22 cellular contexts compared by ENCODE assay signal in genomic region chr5:88394531-88395185, GRCh38.
DNase-seq lines count a peak whose midpoint lies in the region; TF ChIP-seq lines count a peak whose summit lies in the region.
"Had no signal": no experiment of that assay in that cellular context is flagged by ENCODE, and none has a peak within 500 bp of the region (broad histone marks: within the 10 kb centered on the region; RNA-seq: fewer than 3 reads in every experiment).

No MANE protein-coding gene starts in this region.

- H3K27me3 ChIP-seq in dorsolateral prefrontal cortex: no peaks in the 10 kb centered on the region
- no peaks in the 10 kb centered on the region for H3K27me3 ChIP-seq in neural cell (ENCODE audit: insufficient read depth, low read depth, low read length)
- H3K27me3 ChIP-seq in Karpas-422 (ENCODE audit: low read length): no peaks in the 10 kb centered on the region
- H3K27me3 ChIP-seq: ascending aorta, gastroesophageal sphincter, right lobe of liver had no signal

- intact Hi-C loops in dorsolateral prefrontal cortex (cut with DNase I): loop anchor here (2.0 to 10.0 kb wide), 8 partner anchors 93 to 610 kb away; no protein-coding TSS in a partner anchor

- H3K9me3 ChIP-seq in neural cell (ENCODE audit: low read length): no peaks in the 10 kb centered on the region
- no peaks in the 10 kb centered on the region for H3K9me3 ChIP-seq in Karpas-422 (ENCODE audit: low read length)
- H3K9me3 ChIP-seq: ascending aorta, gastroesophageal sphincter, left ventricle myocardium inferior, right lobe of liver had no signal

- no peaks in the 10 kb centered on the region for H3K36me3 ChIP-seq in neural cell (ENCODE audit: insufficient read depth, low read length)
- H3K36me3 ChIP-seq in Karpas-422 (ENCODE audit: insufficient read depth, low read length): no peaks in the 10 kb centered on the region
- H3K36me3 ChIP-seq: ascending aorta, gastroesophageal sphincter, left ventricle myocardium inferior, right lobe of liver had no signal

- H3K9ac ChIP-seq in neural cell (ENCODE audit: low read length) (peak overlapping the region; percentile 32), Karpas-422 (ENCODE audit: low read length) (no peak overlapping the region)
- H3K9ac ChIP-seq: parathyroid adenoma had no signal

- H3K4me3 ChIP-seq in dorsolateral prefrontal cortex (peak overlapping the region in 55 of 59 donors; percentile 0 to 70 (median 33)), neural cell (ENCODE audit: low read length) (peak overlapping the region; percentile 22), Karpas-422 (ENCODE audit: low read length) (no peak overlapping the region)
- H3K4me3 ChIP-seq: ascending aorta, gastroesophageal sphincter, left ventricle myocardium inferior, right lobe of liver had no signal

- H3K9me2 ChIP-seq in neural cell (ENCODE audit: insufficient read depth, low read length): no peaks in the 10 kb centered on the region
- H3K9me2 ChIP-seq in Karpas-422 (replicated peaks; ENCODE audit: insufficient read depth, low read length): no peaks in the 10 kb centered on the region

- DNase-seq in M059J (ENCODE audit: low read depth) (peak; percentile 78), dorsolateral prefrontal cortex (no peak), mucosa of gallbladder (ENCODE audit: low spot score) (no peak), Karpas-422 (no peak), COR-L47 (lab: John Stamatoyannopoulos, UW) (no peak)
- no peak for DNase-seq in NK-92 treated with Interleukin-12 subunit alpha and Interleukin-12 subunit beta, amount 100 ng/mL, for 24 hours (lab: John Stamatoyannopoulos, UW)
- DNase-seq: activated CD8-positive, alpha-beta T cell treated with anti-CD3 and anti-CD28 coated beads for 36 hours; Calu3; GOT3; KG1; left ventricle myocardium inferior; naive thymus-derived CD4-positive, alpha-beta T cell; NCI-H1417 treated with DMSO at 0.1 percent for 48 hours; right lobe of liver; stimulated activated CD4-positive, alpha-beta T cell treated with anti-CD3 and anti-CD28 coated beads, Interleukin-2, amount 100 ng/mL, for 48 hours; T-helper 2 cell had no signal

- no peaks in the 10 kb centered on the region for H3K4me1 ChIP-seq in Karpas-422 (ENCODE audit: low read length)
- H3K4me1 ChIP-seq: ascending aorta, parathyroid adenoma, right lobe of liver had no signal

- H4K20me1 ChIP-seq in neural cell (ENCODE audit: insufficient read depth) (no peaks in the 10 kb centered on the region), Karpas-422 (ENCODE audit: insufficient read depth, low read depth, low read length) (no peaks in the 10 kb centered on the region)

- TF ChIP-seq RAD21 in neural cell (conservative IDR thresholded peaks at IDR 0.05): no peak

- peaks cover 87% of the 10 kb centered on the region for H3K79me2 ChIP-seq in neural cell (replicated peaks; ENCODE audit: insufficient read depth, low read length)
- no peaks in the 10 kb centered on the region for H3K79me2 ChIP-seq in Karpas-422 (ENCODE audit: low read length)
- H3K79me2 ChIP-seq: parathyroid adenoma had no signal

- H3K4me2 ChIP-seq in neural cell (ENCODE audit: low read length) (no peak overlapping the region), Karpas-422 (ENCODE audit: low read depth, low read length, poor library complexity, severe bottlenecking) (no peak overlapping the region)

- TF ChIP-seq EP300 in neural cell (conservative IDR thresholded peaks at IDR 0.05; ENCODE audit: poor library complexity, severe bottlenecking): no peak

- peaks cover 14% of the 10 kb centered on the region for H3F3A ChIP-seq in neural cell (ENCODE audit: insufficient read depth, low read length, poor library complexity, severe bottlenecking)

- H2AFZ ChIP-seq in neural cell (ENCODE audit: low read depth, low read length) (no peak overlapping the region), Karpas-422 (ENCODE audit: low read length) (no peak overlapping the region)
- H2AFZ ChIP-seq: parathyroid adenoma had no signal

- H3K27ac ChIP-seq in dorsolateral prefrontal cortex (peak overlapping the region; percentile 83 to 99 (median 96)), neural cell (ENCODE audit: low read length) (peak overlapping the region; percentile 44), Karpas-422 (ENCODE audit: low read length) (no peak overlapping the region)
- H3K27ac ChIP-seq: ascending aorta, C4-2B, gastroesophageal sphincter, left ventricle myocardium inferior, parathyroid adenoma, right lobe of liver, RWPE1 had no signal

- TF ChIP-seq CTCF in dorsolateral prefrontal cortex (IDR thresholded peaks at IDR 0.05 in 54 of 56, conservative IDR thresholded peaks at IDR 0.05 in 2 of 56; ENCODE audit: low read depth in 1 of 56, partially characterized antibody in 56 of 56) (no peak), neural cell (IDR thresholded peaks at IDR 0.05; ENCODE audit: poor library complexity, severe bottlenecking) (no peak)

TF ChIP-seq in neural cell, 6 proteins besides CTCF, POLR2A, EP300 and RAD21:
- TF ChIP-seq TAF1 (IDR thresholded peaks at IDR 0.05; ENCODE audit: low read depth) (no peak), MXI1 (conservative IDR thresholded peaks at IDR 0.05; ENCODE audit: poor library complexity, severe bottlenecking) (no peak), POLR2AphosphoS5 (IDR thresholded peaks at IDR 0.05) (no peak), SMC3 (conservative IDR thresholded peaks at IDR 0.05; ENCODE audit: poor library complexity) (no peak), EZH2 (IDR thresholded peaks at IDR 0.05; ENCODE audit: borderline replicate concordance, insufficient read depth, low read length, poor library complexity, severe bottlenecking) (no peak)
- TF ChIP-seq, protein P1, sequence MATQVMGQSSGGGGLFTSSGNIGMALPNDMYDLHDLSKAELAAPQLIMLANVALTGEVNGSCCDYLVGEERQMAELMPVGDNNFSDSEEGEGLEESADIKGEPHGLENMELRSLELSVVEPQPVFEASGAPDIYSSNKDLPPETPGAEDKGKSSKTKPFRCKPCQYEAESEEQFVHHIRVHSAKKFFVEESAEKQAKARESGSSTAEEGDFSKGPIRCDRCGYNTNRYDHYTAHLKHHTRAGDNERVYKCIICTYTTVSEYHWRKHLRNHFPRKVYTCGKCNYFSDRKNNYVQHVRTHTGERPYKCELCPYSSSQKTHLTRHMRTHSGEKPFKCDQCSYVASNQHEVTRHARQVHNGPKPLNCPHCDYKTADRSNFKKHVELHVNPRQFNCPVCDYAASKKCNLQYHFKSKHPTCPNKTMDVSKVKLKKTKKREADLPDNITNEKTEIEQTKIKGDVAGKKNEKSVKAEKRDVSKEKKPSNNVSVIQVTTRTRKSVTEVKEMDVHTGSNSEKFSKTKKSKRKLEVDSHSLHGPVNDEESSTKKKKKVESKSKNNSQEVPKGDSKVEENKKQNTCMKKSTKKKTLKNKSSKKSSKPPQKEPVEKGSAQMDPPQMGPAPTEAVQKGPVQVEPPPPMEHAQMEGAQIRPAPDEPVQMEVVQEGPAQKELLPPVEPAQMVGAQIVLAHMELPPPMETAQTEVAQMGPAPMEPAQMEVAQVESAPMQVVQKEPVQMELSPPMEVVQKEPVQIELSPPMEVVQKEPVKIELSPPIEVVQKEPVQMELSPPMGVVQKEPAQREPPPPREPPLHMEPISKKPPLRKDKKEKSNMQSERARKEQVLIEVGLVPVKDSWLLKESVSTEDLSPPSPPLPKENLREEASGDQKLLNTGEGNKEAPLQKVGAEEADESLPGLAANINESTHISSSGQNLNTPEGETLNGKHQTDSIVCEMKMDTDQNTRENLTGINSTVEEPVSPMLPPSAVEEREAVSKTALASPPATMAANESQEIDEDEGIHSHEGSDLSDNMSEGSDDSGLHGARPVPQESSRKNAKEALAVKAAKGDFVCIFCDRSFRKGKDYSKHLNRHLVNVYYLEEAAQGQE (IDR thresholded peaks at IDR 0.05; ENCODE audit: borderline replicate concordance): no peak
